ENCODE assay signal across 8 cellular contexts in genomic region chr5:126599971-126600630, GRCh38. TPM values are rescaled to one million over a fixed set of nuclear protein-coding genes. Genes with fewer than 3 reads are reported as not detected.
DNase-seq lines count a peak whose midpoint lies in the region; FAIRE-seq and TF ChIP-seq lines count a peak whose summit lies in the region.
"Not testable (repeated sequence)": the region's sequence is repeated elsewhere in the genome, so short reads cannot be mapped to it uniquely, and the experiment has no call there.

No MANE protein-coding gene starts in this region.

- H3K4me3 ChIP-seq in GM08714 (ENCODE audit: low read length) (peak overlapping the region; percentile 25; the same call in 1 of the 2 replicates), bronchial epithelial cell (ENCODE audit: low read depth, low read length) (peak overlapping the region; percentile 96), mesendoderm (ENCODE audit: low read length) (peak overlapping the region; percentile 41), rectal smooth muscle tissue (ENCODE audit: low read length) (peak overlapping the region; percentile 94)
- H3K4me3 ChIP-seq in urinary bladder (ENCODE audit: low read depth, low read length) = not testable (repeated sequence)

- peak overlapping the region; percentile 92 for H3K56ac ChIP-seq in mesendoderm (ENCODE audit: low read length)

- peak overlapping the region; percentile 87 for H3K4me2 ChIP-seq in mesendoderm (ENCODE audit: low read length)

- H3K18ac ChIP-seq in mesendoderm (ENCODE audit: low read length) = peak overlapping the region; percentile 9

- not testable (repeated sequence) for H3K27me3 Mint-ChIP-seq in activated CD4-positive, alpha-beta memory T cell treated with anti-CD3 and anti-CD28 coated beads, Interleukin-2, amount 10 ng/mL, durations not matched to agents 7 days and 5 days
- peaks cover 13% of the 10 kb centered on the region for H3K27me3 Mint-ChIP-seq in glutamatergic neuron (ENCODE audit: unreplicated experiment)

- H2BK15ac ChIP-seq in mesendoderm (replicated peaks; ENCODE audit: low read depth) = not testable (repeated sequence)

- H3K4ac ChIP-seq in mesendoderm (ENCODE audit: low read depth, low read length) = not testable (repeated sequence)

- not testable (repeated sequence) for H2BK120ac ChIP-seq in mesendoderm (ENCODE audit: low read depth, low read length)

- POLR2A ChIA-PET in activated CD4-positive, alpha-beta memory T cell treated with anti-CD3 and anti-CD28 coated beads, Interleukin-2, amount 10 ng/mL, durations not matched to agents 7 days and 5 days (lab: Charles Lee) = interaction anchor here (1.0 to 2.0 kb wide), 6 partner anchors 10 to 178 kb away, joined by 3 to 17 read pairs (median 4); partner anchors contain the start of gene GRAMD2B

- H3K36me3 Mint-ChIP-seq in activated CD4-positive, alpha-beta memory T cell treated with anti-CD3 and anti-CD28 coated beads, Interleukin-2, amount 10 ng/mL, durations not matched to agents 7 days and 5 days (ENCODE audit: low read depth) = peaks cover 12% of the 10 kb centered on the region
- H3K36me3 Mint-ChIP-seq in glutamatergic neuron (ENCODE audit: unreplicated experiment) = not testable (repeated sequence)

- peak overlapping the region; percentile 95 for H3K23ac ChIP-seq in mesendoderm (ENCODE audit: low read length)

- FAIRE-seq in bronchial epithelial cell (lab: Jason Lieb, UNC) = not testable (repeated sequence)

- peak overlapping the region; percentile 100 for H4K5ac ChIP-seq in mesendoderm (ENCODE audit: low read length)

- peaks cover 29% of the 10 kb centered on the region for H3K4me1 Mint-ChIP-seq in activated CD4-positive, alpha-beta memory T cell treated with anti-CD3 and anti-CD28 coated beads, Interleukin-2, amount 10 ng/mL, durations not matched to agents 7 days and 5 days
- H3K4me1 Mint-ChIP-seq in glutamatergic neuron (ENCODE audit: low read depth, unreplicated experiment) = not testable (repeated sequence)

- not testable (repeated sequence) for H3K9me3 Mint-ChIP-seq in activated CD4-positive, alpha-beta memory T cell treated with anti-CD3 and anti-CD28 coated beads, Interleukin-2, amount 10 ng/mL, durations not matched to agents 7 days and 5 days; glutamatergic neuron (ENCODE audit: unreplicated experiment)

- not testable (repeated sequence) for H3K27ac ChIP-seq in mesendoderm (ENCODE audit: low read depth, low read length)
- H3K27ac ChIP-seq in rectal smooth muscle tissue (ENCODE audit: low read depth, low read length) (peak overlapping the region; percentile 87), urinary bladder (ENCODE audit: low read depth) (peak overlapping the region; percentile 33)

- peak; percentile 26 for DNase-seq in NCI-H2227 (lab: John Stamatoyannopoulos, UW; ENCODE audit: unreplicated experiment)
- not testable (repeated sequence) for DNase-seq in activated CD4-positive, alpha-beta memory T cell treated with anti-CD3 and anti-CD28 coated beads, Interleukin-2, amount 10 ng/mL, durations not matched to agents 7 days and 5 days; glutamatergic neuron; mesendoderm
- DNase-seq in bronchial epithelial cell (ENCODE audit: low read depth) = peak; percentile 77

- H3K79me2 ChIP-seq in mesendoderm (ENCODE audit: control insufficient read depth, insufficient read depth, low read length) = peaks cover 32% of the 10 kb centered on the region

- H2AK5ac ChIP-seq in mesendoderm (ENCODE audit: low read length) = not testable (repeated sequence)

- H3K4me3 Mint-ChIP-seq in activated CD4-positive, alpha-beta memory T cell treated with anti-CD3 and anti-CD28 coated beads, Interleukin-2, amount 10 ng/mL, durations not matched to agents 7 days and 5 days = peak overlapping the region; percentile 97
- peak overlapping the region; percentile 93 for H3K4me3 Mint-ChIP-seq in glutamatergic neuron (ENCODE audit: unreplicated experiment)

- not testable (repeated sequence) for H3K27me3 ChIP-seq in bronchial epithelial cell (ENCODE audit: control insufficient read depth, insufficient read depth, low read length); mesendoderm (ENCODE audit: insufficient read depth, low read length, poor library complexity); rectal smooth muscle tissue (ENCODE audit: control insufficient read depth, insufficient read depth, low read length)

- H3K79me1 ChIP-seq in mesendoderm (ENCODE audit: low read length) = not testable (repeated sequence)

- H3K9ac ChIP-seq in mesendoderm (ENCODE audit: low read length) = peak overlapping the region; percentile 89
- not testable (repeated sequence) for H3K9ac ChIP-seq in rectal smooth muscle tissue (ENCODE audit: low read length)

- H3K4me1 ChIP-seq in mesendoderm (ENCODE audit: control insufficient read depth, low read depth, low read length); rectal smooth muscle tissue (ENCODE audit: control insufficient read depth, insufficient read depth, low read length); urinary bladder (ENCODE audit: insufficient read depth): not testable (repeated sequence)

- not testable (repeated sequence) for TF ChIP-seq CTCF in bronchial epithelial cell (IDR thresholded peaks at IDR 0.05; ENCODE audit: insufficient read depth, low read length, severe bottlenecking); glutamatergic neuron (IDR thresholded peaks at IDR 0.05; ENCODE audit: partially characterized antibody, unreplicated experiment)

- CTCF ChIA-PET in activated CD4-positive, alpha-beta memory T cell treated with anti-CD3 and anti-CD28 coated beads, Interleukin-2, amount 10 ng/mL, durations not matched to agents 7 days and 5 days (lab: Charles Lee) = interaction anchor here (0.8 to 2.2 kb wide), 11 partner anchors 9 to 893 kb away, joined by 3 to 14 read pairs (median 4); no protein-coding TSS in a partner anchor

- peak overlapping the region; percentile 68 for H3K27ac Mint-ChIP-seq in activated CD4-positive, alpha-beta memory T cell treated with anti-CD3 and anti-CD28 coated beads, Interleukin-2, amount 10 ng/mL, durations not matched to agents 7 days and 5 days
- H3K27ac Mint-ChIP-seq in glutamatergic neuron (ENCODE audit: unreplicated experiment) = peak overlapping the region; percentile 89

- not testable (repeated sequence) for H3K36me3 ChIP-seq in bronchial epithelial cell (ENCODE audit: control insufficient read depth, insufficient read depth, low read length); mesendoderm (ENCODE audit: control insufficient read depth, insufficient read depth, low read length); rectal smooth muscle tissue (ENCODE audit: control insufficient read depth, insufficient read depth, low read length); urinary bladder (ENCODE audit: insufficient read depth)

- WGBS in mesendoderm (ENCODE audit: extremely low coverage, insufficient coverage, low lambda C conversion rate) = no CpG with 5 or more reads among the region's 15 CpGs
- WGBS in urinary bladder = 57% methylated on average over 15 of the region's 15 CpGs

- H2BK5ac ChIP-seq in mesendoderm (ENCODE audit: low read length) = peak overlapping the region; percentile 89

- peak overlapping the region; percentile 31 for H4K8ac ChIP-seq in mesendoderm (ENCODE audit: low read depth, low read length)

RNA-seq across cellular contexts. Expression of gene PHAX, which starts 0.6 kb away (rescaled TPM):
- total RNA-seq in activated CD4-positive, alpha-beta memory T cell treated with anti-CD3 and anti-CD28 coated beads, Interleukin-2, amount 10 ng/mL, durations not matched to agents 7 days and 5 days = 10 to 100 TPM; 31.5 to 33.8 TPM
- 39.7 and 56.9 TPM in 2 replicates for total RNA-seq in bronchial epithelial cell
- total RNA-seq in glutamatergic neuron (ENCODE audit: unreplicated experiment) = 41.1 TPM
- 66.5 TPM for polyA plus RNA-seq in mesendoderm (2013, experiment 1 of 2)
- polyA plus RNA-seq in mesendoderm (2013, experiment 2 of 2) = 68.7 TPM
- total RNA-seq in urinary bladder = 47.1 TPM
- 27.6 TPM for polyA plus RNA-seq in urinary bladder

RNA-seq across cellular contexts. Expression of gene ALDH7A1, which starts 5.1 kb away (rescaled TPM):
- total RNA-seq in activated CD4-positive, alpha-beta memory T cell treated with anti-CD3 and anti-CD28 coated beads, Interleukin-2, amount 10 ng/mL, durations not matched to agents 7 days and 5 days = 1 to 10 TPM in 1 of 2 experiments, under 1 TPM in 1; 0.71 to 1.0 TPM
- total RNA-seq in bronchial epithelial cell (44.2 and 46.7 TPM in 2 replicates), glutamatergic neuron (ENCODE audit: unreplicated experiment) (85.9 TPM), urinary bladder (73.2 TPM)
- 120 TPM for polyA plus RNA-seq in mesendoderm (2013, experiment 1 of 2)
- polyA plus RNA-seq in mesendoderm (2013, experiment 2 of 2) = 119 TPM
- polyA plus RNA-seq in urinary bladder = 45.6 TPM

Comparison
In these comparisons a context has a peak if more than half of its experiments do, and no peak if none do; other contexts are left out.
1. RNA of gene ALDH7A1, which starts 5.1 kb away (total RNA-seq): 85.9 TPM in glutamatergic neuron (single experiment), 73.2 TPM in urinary bladder (single experiment) and 44.2 to 46.7 TPM in bronchial epithelial cell; 0.71 to 1.0 TPM in activated CD4-positive, alpha-beta memory T cell treated with anti-CD3 and anti-CD28 coated beads, Interleukin-2, amount 10 ng/mL, durations not matched to agents 7 days and 5 days; every median in the first group is over 10 times any median in the second.